16 cellular contexts compared by ENCODE assay signal in the genomic region with DNA sequence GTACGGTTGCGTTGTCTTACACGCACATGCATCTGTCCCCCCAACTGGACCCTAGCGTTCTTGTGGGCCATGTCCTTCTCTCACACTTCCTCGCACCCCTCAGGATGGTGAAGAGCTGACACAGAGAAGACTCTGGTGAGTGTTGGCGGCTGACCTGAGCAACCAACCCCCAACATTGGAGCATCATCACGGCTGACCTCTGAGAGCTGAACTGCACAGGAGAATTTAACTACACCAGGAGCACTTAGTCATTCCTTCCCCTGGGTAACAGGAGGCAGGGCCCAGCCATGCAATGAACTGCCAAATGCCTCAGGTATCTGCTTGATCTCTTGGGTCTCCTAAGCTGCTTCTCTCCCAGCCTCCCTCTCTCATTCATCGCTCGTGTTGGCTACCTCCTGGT.
"Had no signal": no experiment of that assay in that cellular context is flagged by ENCODE, and none has a peak within 500 bp of the region (broad histone marks: within the 10 kb centered on the region; RNA-seq: fewer than 3 reads in every experiment).

No MANE protein-coding gene starts in this region.

- H3K4me3 ChIP-seq: cardiac muscle cell, esophagus muscularis mucosa, prostate gland, right atrium auricular region, thoracic aorta, upper lobe of left lung had no signal

- DNase-seq: activated CD4-positive, alpha-beta memory T cell treated with anti-CD3 and anti-CD28 coated beads for 36 hours; activated CD4-positive, alpha-beta T cell treated with anti-CD3 and anti-CD28 coated beads for 48 hours; activated CD4-positive, CD25-positive, alpha-beta regulatory T cell; activated effector memory CD4-positive, alpha-beta T cell treated with anti-CD3 and anti-CD28 coated beads, Interleukin-2, amount 50 U/mL, for 16 hours; activated naive CD4-positive, alpha-beta T cell treated with anti-CD3 and anti-CD28 coated beads, Interleukin-2, amount 10 ng/mL, durations not matched to agents 7 days and 5 days; amygdala; effector CD8-positive, alpha-beta T cell; hippocampal formation; stimulated activated CD4-positive, alpha-beta T cell treated with anti-CD3 and anti-CD28 coated beads, Interleukin-4, amount 100 ng/mL, for 24 hours; stimulated activated naive CD4-positive, alpha-beta T cell treated with Interleukin-2 at 50 U/mL for 16 hours; upper lobe of left lung had no signal
